19 cellular contexts compared by ENCODE assay signal in the genomic region with DNA sequence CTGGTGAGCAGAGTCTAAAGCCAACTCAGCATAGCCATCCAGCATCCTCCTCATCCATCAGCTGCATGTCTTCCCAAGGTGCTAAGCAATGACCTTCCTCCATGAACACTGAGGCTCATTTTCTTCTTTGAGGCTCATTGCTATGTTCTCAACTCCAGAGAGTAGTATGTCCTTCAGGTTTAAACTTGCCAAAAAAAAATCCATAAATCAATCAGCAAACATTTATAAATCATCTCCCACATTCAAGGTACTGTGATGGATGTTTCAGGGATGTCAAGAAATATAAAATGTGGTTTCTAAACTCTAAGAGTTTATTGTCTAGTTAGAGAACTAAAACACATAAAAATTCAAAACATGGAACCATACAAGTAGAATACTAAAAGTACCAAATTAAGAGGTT. TPM values are rescaled to one million over a fixed set of nuclear protein-coding genes. Genes with fewer than 3 reads are reported as not detected.
DNase-seq lines count a peak whose midpoint lies in the region; ATAC-seq, FAIRE-seq and TF ChIP-seq lines count a peak whose summit lies in the region.
"Had no signal": no experiment of that assay in that cellular context is flagged by ENCODE, and none has a peak within 500 bp of the region (broad histone marks: within the 10 kb centered on the region; RNA-seq: fewer than 3 reads in every experiment).

No MANE protein-coding gene starts in this region.

- H3K4me1 Mint-ChIP-seq in naive thymus-derived CD4-positive, alpha-beta T cell: peaks cover 47 to 65% (median 59%) of the 10 kb centered on the region in 7 donors
- H3K4me1 Mint-ChIP-seq in osteocyte (ENCODE audit: unreplicated experiment): peaks cover 27% of the 10 kb centered on the region

- no peak overlapping the region for H3K4me3 ChIP-seq in HL-60 (replicated peaks; ENCODE audit: insufficient read depth, low read length)
- H3K4me3 ChIP-seq in K562: no peak overlapping the region
- H3K4me3 ChIP-seq in naive thymus-derived CD4-positive, alpha-beta T cell (ENCODE audit: low read length): no peak overlapping the region

- TF ChIP-seq EP300 in K562 (IDR thresholded peaks at IDR 0.05; ENCODE audit: low read length): no peak

- no peaks in the 10 kb centered on the region for H4K20me1 ChIP-seq in K562 (replicated peaks; ENCODE audit: control insufficient read depth, insufficient read depth, low read length)

- H3K4me2 ChIP-seq in K562 (ENCODE audit: insufficient read depth, low read length): no peak overlapping the region

- BruUV-seq in K562 (replicated peaks; lab: Mats Ljungman, UMichigan): no TSS peak

- H3K9me3 ChIP-seq in K562 (replicated peaks; ENCODE audit: control insufficient read depth, insufficient read depth, low read depth, low read length): no peaks in the 10 kb centered on the region
- H3K9me3 ChIP-seq in naive thymus-derived CD4-positive, alpha-beta T cell (ENCODE audit: control insufficient read depth in 2 of 3, low read length in 3 of 3): no peaks in the 10 kb centered on the region
- H3K9me3 ChIP-seq: BE2C, Caco-2 had no signal

- H3K27ac Mint-ChIP-seq in naive thymus-derived CD4-positive, alpha-beta T cell: peak overlapping the region in 7 of 9 donors; percentile 17 to 90 (median 45)
- H3K27ac Mint-ChIP-seq in osteocyte (ENCODE audit: unreplicated experiment): no peak overlapping the region

- DNase-seq in HL-60 (ENCODE audit: low read depth in 1 of 2, low spot score in 1 of 2): no peak
- no peak for DNase-seq in K562 (ENCODE audit: extremely low read depth in 1 of 4, low spot score in 3 of 4)
- DNase-seq in naive thymus-derived CD4-positive, alpha-beta T cell: no peak
- DNase-seq in osteocyte (ENCODE audit: extremely low spot score, unreplicated experiment): no peak
- no peak for DNase-seq in sciatic nerve (ENCODE audit: low spot score)
- DNase-seq in RCC 7860 (ENCODE audit: low spot score): no peak
- DNase-seq: BE2C; Caco-2; CD8-positive, alpha-beta memory T cell; DND-41; GDM1 had no signal

- in situ Hi-C loops in K562 (cut with MboI): no loop called here

- no peaks in the 10 kb centered on the region for H3K9me1 ChIP-seq in K562 (ENCODE audit: control insufficient read depth, insufficient read depth, low read length)

- no peak for ATAC-seq in K562
- ATAC-seq in naive thymus-derived CD4-positive, alpha-beta T cell: no peak
- ATAC-seq in sciatic nerve: no peak
- no peak for ATAC-seq in HG03439 (IDR thresholded peaks at IDR 0.05; ENCODE audit: unreplicated experiment)
- ATAC-seq: HCT116, HepG2 had no signal

- H3K9me3 Mint-ChIP-seq in naive thymus-derived CD4-positive, alpha-beta T cell: peaks cover 0 to 1% (median 0%) of the 10 kb centered on the region in 11 donors
- no peaks in the 10 kb centered on the region for H3K9me3 Mint-ChIP-seq in osteocyte (ENCODE audit: unreplicated experiment)
- H3K9me3 Mint-ChIP-seq: CD8-positive, alpha-beta memory T cell had no signal

- intact Hi-C loops in K562 (cut with micrococcal nuclease): no loop called here
- intact Hi-C loops in naive thymus-derived CD4-positive, alpha-beta T cell (cut with micrococcal nuclease): loop anchor here (5.0 kb wide), 2 partner anchors 130 to 445 kb away; a partner anchor contains a TSS
- intact Hi-C loops in sciatic nerve (cut with DNase I): loop anchor here (10.0 kb wide), 1 partner anchor 323 kb away; a partner anchor contains a TSS

- peaks cover 0 to 10% (median 0%) of the 10 kb centered on the region in 5 donors for H3K36me3 Mint-ChIP-seq in naive thymus-derived CD4-positive, alpha-beta T cell
- no peaks in the 10 kb centered on the region for H3K36me3 Mint-ChIP-seq in osteocyte (ENCODE audit: unreplicated experiment)
- H3K36me3 Mint-ChIP-seq: CD8-positive, alpha-beta memory T cell had no signal

- TF ChIP-seq POLR2A in K562 (conservative IDR thresholded peaks at IDR 0.05): no peak

- H3K4me3 Mint-ChIP-seq in naive thymus-derived CD4-positive, alpha-beta T cell: no peak overlapping the region
- no peak overlapping the region for H3K4me3 Mint-ChIP-seq in osteocyte (ENCODE audit: unreplicated experiment)
- H3K4me3 Mint-ChIP-seq: CD8-positive, alpha-beta memory T cell had no signal

- TF ChIP-seq CTCF in HL-60 (IDR thresholded peaks at IDR 0.05; ENCODE audit: insufficient read depth, low read length) (no peak), K562 (IDR thresholded peaks at IDR 0.05 in 2 of 3, conservative IDR thresholded peaks at IDR 0.05 in 1 of 3; ENCODE audit: insufficient read depth in 2 of 3, low read depth in 1 of 3, low read length in 3 of 3) (no peak), osteocyte (IDR thresholded peaks at IDR 0.05) (no peak)

- no peak overlapping the region for H3K9ac ChIP-seq in K562 (ENCODE audit: insufficient read depth in 1 of 2, low read depth in 2 of 2, low read length in 2 of 2)

- H3K27me3 ChIP-seq in HL-60 (ENCODE audit: insufficient read depth, poor library complexity, severe bottlenecking) (no peaks in the 10 kb centered on the region), K562 (ENCODE audit: control insufficient read depth in 2 of 2, insufficient read depth in 2 of 2, low read length in 2 of 2) (no peaks in the 10 kb centered on the region)
- H3K27me3 ChIP-seq in naive thymus-derived CD4-positive, alpha-beta T cell (ENCODE audit: control insufficient read depth in 2 of 2, insufficient read depth in 2 of 2, low read length in 2 of 2): no peaks in the 10 kb centered on the region
- H3K27me3 ChIP-seq: BE2C had no signal

- CTCF ChIA-PET in K562 (lab: Yijun Ruan, JAX; ENCODE audit: low intra/inter-chr PET ratio): no interaction called here
- CTCF ChIA-PET in naive thymus-derived CD4-positive, alpha-beta T cell (lab: Charles Lee): interaction anchor here (0.5 kb wide), 1 partner anchor 285 kb away, joined by 3 read pairs; no protein-coding TSS in a partner anchor

- no peaks in the 10 kb centered on the region for H3K27me3 Mint-ChIP-seq in naive thymus-derived CD4-positive, alpha-beta T cell
- H3K27me3 Mint-ChIP-seq in osteocyte (ENCODE audit: unreplicated experiment): no peaks in the 10 kb centered on the region
- H3K27me3 Mint-ChIP-seq: CD8-positive, alpha-beta memory T cell had no signal

- H3K27ac ChIP-seq in HL-60 (replicated peaks): peak overlapping the region; percentile 93
- no peak overlapping the region for H3K27ac ChIP-seq in K562 (ENCODE audit: extremely low read depth, low read depth, low read length)
- no peak overlapping the region for H3K27ac ChIP-seq in naive thymus-derived CD4-positive, alpha-beta T cell (ENCODE audit: low read depth, low read length)
- H3K27ac ChIP-seq: C4-2B had no signal

- no peaks in the 10 kb centered on the region for H3K36me3 ChIP-seq in K562 (ENCODE audit: control insufficient read depth, insufficient read depth, low read length)
- no peaks in the 10 kb centered on the region for H3K36me3 ChIP-seq in naive thymus-derived CD4-positive, alpha-beta T cell (ENCODE audit: control insufficient read depth in 2 of 3, insufficient read depth in 3 of 3, low read length in 3 of 3)
- H3K36me3 ChIP-seq: BE2C had no signal

- peaks cover 6 to 40% of the 10 kb centered on the region in 2 experiments for H3K4me1 ChIP-seq in K562 (replicated peaks in 1 of 2; ENCODE audit: control insufficient read depth in 2 of 2, insufficient read depth in 2 of 2, low read length in 2 of 2)
- peaks cover 41% of the 10 kb centered on the region in 2 donors for H3K4me1 ChIP-seq in naive thymus-derived CD4-positive, alpha-beta T cell (ENCODE audit: control insufficient read depth in 2 of 2, insufficient read depth in 2 of 2, low read length in 2 of 2)
- H3K4me1 ChIP-seq: BE2C had no signal

- no peak for TF ChIP-seq RAD21 in K562 (CRISPR knock-in tag; conservative IDR thresholded peaks at IDR 0.05 in 1 of 2, IDR thresholded peaks at IDR 0.05 in 1 of 2)

- FAIRE-seq in K562 (lab: Jason Lieb, UNC): no peak
- no peak for FAIRE-seq in RCC 7860 (lab: Jason Lieb, UNC)
- FAIRE-seq: A204.1, GM12892, H1, HepG2, HTR-8/SVneo had no signal

- H2AFZ ChIP-seq in K562 (ENCODE audit: low read depth, low read length): peak overlapping the region; percentile 25; the same call in 1 of the 2 replicates

- POLR2A ChIA-PET in K562 (lab: Yijun Ruan, JAX): interaction anchor here (1.1 kb wide), 1 partner anchor 10 kb away, joined by 5 read pairs; no protein-coding TSS in a partner anchor
- POLR2A ChIA-PET in naive thymus-derived CD4-positive, alpha-beta T cell (lab: Charles Lee): interaction anchor here (0.6 to 0.9 kb wide), 4 partner anchors 10 to 325 kb away, joined by 3 to 4 read pairs (median 3); a partner anchor contains a TSS

- no peaks in the 10 kb centered on the region for H3K79me2 ChIP-seq in K562 (ENCODE audit: control insufficient read depth, insufficient read depth, low read length)

RNA-seq across cellular contexts. Expression of a gene that starts 29.8 kb away (rescaled TPM):
- total RNA-seq in K562 (2011; cell fraction: chromatin; rRNA removed; ENCODE audit: low replicate concordance): 9.7 and 33.5 TPM in 2 replicates
- 4.5 and 5.0 TPM in 2 replicates for total RNA-seq in K562 (2011; cell fraction: nucleolus; rRNA removed)
- 16.9 and 28.1 TPM in 2 replicates for total RNA-seq in K562 (2011; cell fraction: nucleoplasm; rRNA removed)
- 8.8 and 10.4 TPM in 2 replicates for total RNA-seq in K562 (2014; rRNA removed)
- 14.1 and 16.7 TPM in 2 replicates for total RNA-seq in K562 (2014; rRNA removed; fragmentation: Illumina TruSeq; extraction: Trizol)
- 16.4 and 16.8 TPM in 2 replicates for total RNA-seq in K562 (2015; rRNA removed; fragmentation: Illumina TruSeq; extraction: Trizol)
- total RNA-seq in K562 (2021): 9.1 and 11.3 TPM in 2 replicates
- 11.7 and 16.1 TPM in 2 replicates for polyA plus RNA-seq in K562 (2011; rRNA removed)
- 1.5 and 3.5 TPM in 2 replicates for polyA plus RNA-seq in K562 (2011; cell fraction: cytosol; rRNA removed)
- 21.2 and 29.7 TPM in 2 replicates for polyA plus RNA-seq in K562 (2011; cell fraction: nucleus; rRNA removed)
- polyA plus RNA-seq in K562 (2012): 8.0 and 8.2 TPM in 2 replicates
- 10.2 and 13.1 TPM in 2 replicates for polyA plus RNA-seq in K562 (2014; fragmentation: Illumina TruSeq; extraction: Trizol)
- polyA plus RNA-seq in K562 (2014; fragmentation: Nextera tagmentation; extraction: Ambion mirVana): 10 to 100 TPM in 1 of 2 experiments, 1 to 10 TPM in 1; 7.5 to 12.8 TPM
- polyA plus RNA-seq in K562 (2014; rRNA removed): 13.8 and 15.5 TPM in 2 replicates
- polyA minus RNA-seq in K562 (2011; rRNA and poly(A)+ RNA removed): 9.9 and 14.2 TPM in 2 replicates
- 1.9 and 5.3 TPM in 2 replicates for polyA minus RNA-seq in K562 (2011; cell fraction: cytosol; rRNA and poly(A)+ RNA removed)
- 20.6 and 41.8 TPM in 2 replicates for polyA minus RNA-seq in K562 (2011; cell fraction: nucleus; rRNA and poly(A)+ RNA removed)
- total RNA-seq in naive thymus-derived CD4-positive, alpha-beta T cell: 10 to 100 TPM; 16.2 to 38.4 (median 23.4) TPM
- polyA plus RNA-seq in naive thymus-derived CD4-positive, alpha-beta T cell: 10 to 100 TPM; 19.9 to 22.2 TPM
- 10.9 TPM in 2 replicates for total RNA-seq in osteocyte
- 18.3 TPM for total RNA-seq in sciatic nerve
